24 cellular contexts compared by ENCODE assay signal in the genomic region with DNA sequence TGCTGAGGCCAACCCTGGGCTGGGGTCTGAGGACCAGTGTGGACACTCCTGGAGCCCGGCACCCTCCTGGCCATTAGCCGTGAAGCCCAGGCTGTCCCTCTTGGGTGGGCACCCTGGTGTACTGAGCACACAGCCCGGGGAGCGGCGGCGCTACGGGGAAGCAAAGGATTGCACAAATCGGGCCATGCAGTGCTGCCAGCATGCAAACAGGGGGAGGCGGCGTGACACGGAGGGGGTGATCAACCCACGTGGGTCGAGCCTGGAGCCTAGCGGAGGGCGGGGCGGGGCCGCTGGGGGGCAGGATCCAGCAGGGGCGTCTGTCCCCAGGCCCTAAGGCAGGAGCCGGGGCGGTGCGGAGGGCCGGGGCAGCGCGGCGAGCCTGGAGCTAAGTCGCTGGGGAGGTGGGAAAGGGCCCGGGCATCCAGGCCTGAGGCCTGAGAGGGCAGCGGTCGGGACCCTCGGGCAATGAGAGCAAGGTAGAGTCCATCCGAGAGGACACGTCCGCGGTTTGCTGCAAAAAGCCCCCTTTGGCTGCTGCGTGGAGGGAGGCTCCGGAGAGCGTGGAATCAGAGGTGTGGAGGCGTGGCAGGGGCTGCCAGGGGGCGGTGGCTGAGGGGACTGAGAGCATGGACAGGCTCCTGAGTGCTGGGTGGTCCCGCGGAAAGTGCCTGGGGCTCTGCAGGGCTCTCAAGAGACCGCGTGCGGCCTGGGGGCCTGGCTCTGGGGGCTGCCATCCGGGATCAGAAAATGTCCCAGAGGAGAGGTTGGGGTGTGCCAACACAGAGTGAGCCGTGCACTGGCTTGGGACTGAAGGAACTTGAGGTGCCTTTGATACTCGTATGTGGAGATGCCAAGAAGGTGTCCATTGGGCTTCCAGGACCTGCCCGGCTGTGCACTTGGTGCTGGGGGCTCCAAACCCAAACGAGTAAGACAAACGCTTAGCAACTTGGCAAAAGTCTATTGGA.
DNase-seq lines count a peak whose midpoint lies in the region; ATAC-seq, FAIRE-seq and TF ChIP-seq lines count a peak whose summit lies in the region.
"Had no signal": no experiment of that assay in that cellular context is flagged by ENCODE, and none has a peak within 500 bp of the region (broad histone marks: within the 10 kb centered on the region; RNA-seq: fewer than 3 reads in every experiment).

No MANE protein-coding gene starts in this region.

- H2AK5ac ChIP-seq in mesendoderm (ENCODE audit: low read length): no peak overlapping the region

- no peaks in the 10 kb centered on the region for H4K20me1 ChIP-seq in endothelial cell of umbilical vein (replicated peaks; ENCODE audit: control insufficient read depth, extremely low read depth, insufficient read depth, low read length)

- H2BK120ac ChIP-seq in mesendoderm (ENCODE audit: low read depth, low read length): no peak overlapping the region

- no peak overlapping the region for H4K5ac ChIP-seq in mesendoderm (ENCODE audit: low read length)

- H3K27me3 ChIP-seq in HUES6 (ENCODE audit: control insufficient read depth, insufficient read depth, low read length) (peaks cover 12% of the 10 kb centered on the region), endothelial cell of umbilical vein (ENCODE audit: control insufficient read depth in 2 of 2, insufficient read depth in 2 of 2, low read length in 2 of 2) (peaks cover 0 to 5% of the 10 kb centered on the region in 2 experiments), mesendoderm (ENCODE audit: insufficient read depth, low read length, poor library complexity) (no peaks in the 10 kb centered on the region)

- no peaks in the 10 kb centered on the region for H3K79me1 ChIP-seq in mesendoderm (ENCODE audit: low read length)

- H2AFZ ChIP-seq in endothelial cell of umbilical vein (ENCODE audit: low read depth, low read length): no peak overlapping the region
- H2AFZ ChIP-seq: hepatocyte had no signal

- H3K27ac ChIP-seq in HUES6 (ENCODE audit: low read depth, low read length) (no peak overlapping the region), endothelial cell of umbilical vein (ENCODE audit: insufficient read depth, low read depth, low read length) (no peak overlapping the region), mesendoderm (ENCODE audit: low read depth, low read length) (no peak overlapping the region)
- H3K27ac ChIP-seq: breast epithelium, gastrocnemius medialis, hepatocyte, SJSA1, skin epidermis had no signal

- no peak overlapping the region for H2BK5ac ChIP-seq in mesendoderm (ENCODE audit: low read length)

- H3K9me1 ChIP-seq in endothelial cell of umbilical vein (replicated peaks; ENCODE audit: control insufficient read depth, extremely low read depth, insufficient read depth, low read length): no peaks in the 10 kb centered on the region

- POLR2A ChIA-PET in endothelial cell of umbilical vein (lab: Charles Lee): no interaction called here

- H3K4me2 ChIP-seq in endothelial cell of umbilical vein (ENCODE audit: insufficient read depth, low read length) (no peak overlapping the region), mesendoderm (ENCODE audit: low read length) (no peak overlapping the region)
- H3K4me2 ChIP-seq: hepatocyte had no signal

- no peak for TF ChIP-seq POLR2A in endothelial cell of umbilical vein (IDR thresholded peaks at IDR 0.05; ENCODE audit: low read depth, low read length)

- H3K36me3 ChIP-seq in HUES6 (ENCODE audit: control insufficient read depth, insufficient read depth, low read length) (no peaks in the 10 kb centered on the region), endothelial cell of umbilical vein (ENCODE audit: control insufficient read depth in 2 of 2, extremely low read depth in 1 of 2, insufficient read depth in 2 of 2, low read length in 2 of 2) (no peaks in the 10 kb centered on the region), mesendoderm (ENCODE audit: control insufficient read depth, insufficient read depth, low read length) (no peaks in the 10 kb centered on the region)
- H3K36me3 ChIP-seq: breast epithelium, gastrocnemius medialis, SJSA1 had no signal

- peak; percentile 33 for DNase-seq in D341Med (ENCODE audit: low spot score)
- no peak for DNase-seq in endothelial cell of umbilical vein (ENCODE audit: low read depth, low spot score)
- no peak for DNase-seq in mesendoderm
- no peak for DNase-seq in sciatic nerve (ENCODE audit: low spot score)
- DNase-seq in AG08395 (ENCODE audit: low spot score): no peak
- DNase-seq in NCI-H774 (lab: John Stamatoyannopoulos, UW): no peak
- no peak for DNase-seq in effector CD4-positive, alpha-beta T cell
- DNase-seq: activated CD4-positive, alpha-beta T cell treated with anti-CD3 and anti-CD28 coated beads, Interleukin-2, amount 10 ng/mL, durations not matched to agents 24 days and 14 days; activated CD8-positive, alpha-beta memory T cell treated with anti-CD3 and anti-CD28 coated beads, Interleukin-2, amount 10 ng/mL, durations not matched to agents 7 days and 5 days; activated naive CD4-positive, alpha-beta T cell treated with anti-CD3 and anti-CD28 coated beads, Interleukin-2, amount 50 U/mL, for 16 hours; amygdala; effector memory CD8-positive, alpha-beta T cell; gastrocnemius medialis; mammary epithelial cell; NCI-H1417; stimulated activated CD4-positive, alpha-beta T cell treated with anti-CD3 and anti-CD28 coated beads, Interleukin-1b, Interleukin-23, amount 100 ng/mL, for 48 hours had no signal

- H3K4me1 ChIP-seq in HUES6 (ENCODE audit: control insufficient read depth, insufficient read depth, low read length): peaks cover 18% of the 10 kb centered on the region
- H3K4me1 ChIP-seq in endothelial cell of umbilical vein (ENCODE audit: control insufficient read depth, extremely low read depth, insufficient read depth, low read length): no peaks in the 10 kb centered on the region
- H3K4me1 ChIP-seq in mesendoderm (ENCODE audit: control insufficient read depth, low read depth, low read length): peaks cover 1% of the 10 kb centered on the region
- H3K4me1 ChIP-seq: breast epithelium, gastrocnemius medialis, SJSA1 had no signal

- no peak overlapping the region for H4K8ac ChIP-seq in mesendoderm (ENCODE audit: low read depth, low read length)

- no peak overlapping the region for H3K23ac ChIP-seq in mesendoderm (ENCODE audit: low read length)

- H3K79me2 ChIP-seq in endothelial cell of umbilical vein (ENCODE audit: control insufficient read depth, insufficient read depth, low read length) (no peaks in the 10 kb centered on the region), mesendoderm (ENCODE audit: control insufficient read depth, insufficient read depth, low read length) (no peaks in the 10 kb centered on the region)
- H3K79me2 ChIP-seq: hepatocyte had no signal

- intact Hi-C loops in endothelial cell of umbilical vein (cut with micrococcal nuclease) (no loop called here), sciatic nerve (cut with DNase I) (no loop called here)

- WGBS in mesendoderm (ENCODE audit: extremely low coverage, insufficient coverage, low lambda C conversion rate): no CpG with 5 or more reads among the region's 50 CpGs

- no peak overlapping the region for H2BK15ac ChIP-seq in mesendoderm (replicated peaks; ENCODE audit: low read depth)

- no peak overlapping the region for H3K18ac ChIP-seq in mesendoderm (ENCODE audit: low read length)

- no peak for FAIRE-seq in endothelial cell of umbilical vein (lab: Jason Lieb, UNC)
- FAIRE-seq: colon, keratinocyte had no signal

- H3K4me3 ChIP-seq in HUES6 (ENCODE audit: low read depth, low read length): peak overlapping the region; percentile 42
- H3K4me3 ChIP-seq in endothelial cell of umbilical vein (replicated peaks in 1 of 3; ENCODE audit: insufficient read depth in 1 of 3, low read depth in 1 of 3, low read length in 3 of 3): no peak overlapping the region
- no peak overlapping the region for H3K4me3 ChIP-seq in mesendoderm (ENCODE audit: low read length)
- H3K4me3 ChIP-seq: gastrocnemius medialis, hepatocyte, SJSA1, skin epidermis had no signal

- H3K9me3 ChIP-seq in HUES6 (ENCODE audit: control insufficient read depth, insufficient read depth, low read depth, low read length): no peaks in the 10 kb centered on the region
- no peaks in the 10 kb centered on the region for H3K9me3 ChIP-seq in endothelial cell of umbilical vein (replicated peaks; ENCODE audit: control insufficient read depth, insufficient read depth, low read length)
- H3K9me3 ChIP-seq: gastrocnemius medialis, SJSA1 had no signal

- CTCF ChIA-PET in endothelial cell of umbilical vein (lab: Charles Lee): interaction anchor here (0.9 kb wide), 1 partner anchor 33 kb away, joined by 3 read pairs; no protein-coding TSS in a partner anchor

- no peak for TF ChIP-seq CTCF in endothelial cell of umbilical vein (IDR thresholded peaks at IDR 0.05; ENCODE audit: extremely low read depth in 1 of 2, insufficient read depth in 1 of 2, low read depth in 1 of 2, low read length in 2 of 2)

- no peak overlapping the region for H3K4ac ChIP-seq in mesendoderm (ENCODE audit: low read depth, low read length)

- dilution Hi-C loops in endothelial cell of umbilical vein (cut with MboI; ENCODE audit: extremely low pct_ligation_motif_present, low sequenced_read_pairs): no loop called here

- H3K56ac ChIP-seq in mesendoderm (ENCODE audit: low read length): peak overlapping the region; percentile 15

- no TSS peak for BruUV-seq in endothelial cell of umbilical vein (replicated peaks; lab: Mats Ljungman, UMichigan)

- H3K9ac ChIP-seq in HUES6 (ENCODE audit: low read length) (no peak overlapping the region), endothelial cell of umbilical vein (replicated peaks; ENCODE audit: extremely low read depth, insufficient read depth, low read length) (no peak overlapping the region), mesendoderm (ENCODE audit: low read length) (no peak overlapping the region)

- no peak for ATAC-seq in sciatic nerve
- ATAC-seq: activated CD8-positive, alpha-beta memory T cell treated with anti-CD3 and anti-CD28 coated beads, Interleukin-2, amount 10 ng/mL, durations not matched to agents 7 days and 5 days; effector memory CD8-positive, alpha-beta T cell; gastrocnemius medialis; HCT116 had no signal

TF ChIP-seq in endothelial cell of umbilical vein, 7 proteins besides CTCF, POLR2A, EP300 and RAD21:
- TF ChIP-seq POLR2AphosphoS5 (IDR thresholded peaks at IDR 0.05; ENCODE audit: insufficient read depth, low read depth, low read length): no peak
- peak; percentile 50 for TF ChIP-seq EZH2 (IDR thresholded peaks at IDR 0.05; ENCODE audit: borderline replicate concordance, low read depth, low read length, severe bottlenecking)
- TF ChIP-seq MYC (IDR thresholded peaks at IDR 0.05; ENCODE audit: low read depth, low read length): no peak
TF ChIP-seq in endothelial cell of umbilical vein: peak in this region for 1.
